In the genomic region with DNA sequence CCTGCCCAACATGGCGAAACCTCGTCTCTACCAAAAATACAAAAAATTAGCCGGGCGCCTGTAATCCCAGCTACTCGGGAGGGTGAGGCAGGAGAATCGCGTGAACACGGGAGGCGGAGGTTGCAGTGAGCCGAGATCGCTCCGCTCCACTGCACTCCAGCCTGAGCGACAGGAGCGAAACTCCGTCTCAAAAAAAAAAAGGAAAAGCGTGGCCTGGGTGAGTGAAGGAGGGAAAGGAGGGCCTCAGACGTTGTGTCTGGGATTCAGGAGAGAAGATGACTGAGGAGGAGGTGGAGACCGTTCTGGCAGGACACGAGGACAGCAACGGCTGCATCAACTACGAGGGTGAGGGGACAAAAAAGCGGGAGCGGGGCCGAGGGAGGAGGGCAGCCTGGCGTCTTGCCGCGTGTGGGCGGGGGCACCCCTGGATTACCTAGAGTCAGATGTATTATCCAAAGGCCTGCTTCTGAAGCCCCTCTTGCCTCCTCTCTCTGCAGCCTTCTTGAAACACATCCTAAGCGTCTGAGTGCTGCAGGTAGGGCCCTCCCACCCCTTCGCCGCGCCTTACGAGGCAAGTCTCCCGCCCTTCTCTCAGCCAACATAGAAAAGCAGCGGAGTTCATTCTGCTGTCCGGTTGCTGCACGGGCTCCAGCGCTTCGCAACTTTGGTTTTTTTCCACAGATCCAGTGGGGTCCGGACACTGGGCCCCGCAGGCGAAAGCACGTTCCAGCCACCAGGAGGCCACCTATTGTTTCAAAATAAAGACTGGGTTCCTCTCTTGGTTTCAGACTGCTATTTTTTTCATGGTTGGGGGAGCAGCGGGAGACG, we compare ENCODE assay signal across 8 cellular contexts. TPM values are rescaled to one million over a fixed set of nuclear protein-coding genes. Genes with fewer than 3 reads are reported as not detected.
A peak's percentile ranks its signal among the peaks of the same experiment; 100 is the strongest.
DNase-seq lines count a peak whose midpoint lies in the region; ATAC-seq and TF ChIP-seq lines count a peak whose summit lies in the region.

No MANE protein-coding gene starts in this region.

- H2AFZ ChIP-seq in OCI-LY1 (ENCODE audit: low read length): no peak overlapping the region

- peak overlapping the region; percentile 98 for H3K4me3 Mint-ChIP-seq in Calu3 (ENCODE audit: low read depth, unreplicated experiment)
- H3K4me3 Mint-ChIP-seq in stimulated activated effector memory CD8-positive, alpha-beta T cell treated with anti-CD3 and anti-CD28 coated beads, Interleukin-12 subunit alpha, Interleukin-12 subunit beta, amount 100 ng/mL, for 72 hours: peak overlapping the region; percentile 97

- H3K9me2 ChIP-seq in OCI-LY1 (ENCODE audit: low read depth, low read length): no peaks in the 10 kb centered on the region

- CTCF ChIA-PET in Calu3 (lab: Charles Lee): interaction anchor here (0.6 to 1.6 kb wide), 5 partner anchors 18 to 209 kb away, joined by 3 to 7 read pairs (median 3); a partner anchor contains a TSS

- peak; percentile 50 for TF ChIP-seq CTCF in Calu3 (IDR thresholded peaks at IDR 0.05; ENCODE audit: unreplicated experiment)
- peak; percentile 40; the same call in 1 of the 2 replicates for TF ChIP-seq CTCF in OCI-LY1 (IDR thresholded peaks at IDR 0.05; ENCODE audit: low read length)
- peak; percentile 72 for TF ChIP-seq CTCF in epithelial cell of proximal tubule (conservative IDR thresholded peaks at IDR 0.05; ENCODE audit: low read depth, low read length)

- H3K4me3 ChIP-seq in OCI-LY1 (ENCODE audit: low read depth, low read length, poor library complexity, severe bottlenecking): peak overlapping the region; percentile 84
- peak overlapping the region; percentile 92 for H3K4me3 ChIP-seq in epithelial cell of proximal tubule (ENCODE audit: low read depth, low read length)
- peak overlapping the region; percentile 57 to 99 for H3K4me3 ChIP-seq in mucosa of rectum (ENCODE audit: low read length in 2 of 2)

- H4K20me1 ChIP-seq in OCI-LY1 (ENCODE audit: insufficient read depth, low read length): no peaks in the 10 kb centered on the region

- DNase-seq in Calu3 (peak; percentile 84), HuH-7 (ENCODE audit: low spot score) (peak; percentile 82), activated T-cell treated with anti-CD3 and anti-CD28 coated beads for 4 hours (peak; percentile 38), epithelial cell of proximal tubule (ENCODE audit: low read depth) (peak; percentile 44)
- peak in 1 of 2 donors; percentile 79 for DNase-seq in stimulated activated effector memory CD8-positive, alpha-beta T cell treated with anti-CD3 and anti-CD28 coated beads, Interleukin-12 subunit alpha, Interleukin-12 subunit beta, amount 100 ng/mL, for 72 hours (ENCODE audit: low spot score in 2 of 2)

- H3K36me3 Mint-ChIP-seq in Calu3 (ENCODE audit: insufficient read depth, unreplicated experiment): peaks cover 79% of the 10 kb centered on the region
- H3K36me3 Mint-ChIP-seq in stimulated activated effector memory CD8-positive, alpha-beta T cell treated with anti-CD3 and anti-CD28 coated beads, Interleukin-12 subunit alpha, Interleukin-12 subunit beta, amount 100 ng/mL, for 72 hours: peaks cover 83% of the 10 kb centered on the region

- H3K36me3 ChIP-seq in OCI-LY1 (ENCODE audit: insufficient read depth, low read length) (peaks cover 40% of the 10 kb centered on the region), mucosa of rectum (ENCODE audit: control insufficient read depth in 2 of 2, insufficient read depth in 2 of 2, low read length in 2 of 2) (peaks cover 26 to 30% of the 10 kb centered on the region in 2 donors)

- no peaks in the 10 kb centered on the region for H3K27me3 ChIP-seq in OCI-LY1 (ENCODE audit: insufficient read depth, low read length)
- H3K27me3 ChIP-seq in mucosa of rectum (ENCODE audit: control insufficient read depth in 2 of 2, insufficient read depth in 2 of 2, low read length in 2 of 2): no peaks in the 10 kb centered on the region

- peak overlapping the region; percentile 70 for H3K9ac ChIP-seq in OCI-LY1 (ENCODE audit: low read length)
- H3K9ac ChIP-seq in mucosa of rectum (ENCODE audit: low read depth in 1 of 2, low read length in 2 of 2): peak overlapping the region; percentile 78 to 93

- BruUV-seq in Calu3 (replicated peaks; lab: Mats Ljungman, UMichigan): TSS peak; percentile 24

- peak overlapping the region; percentile 80 for H3K4me2 ChIP-seq in OCI-LY1 (ENCODE audit: low read length)

- peak overlapping the region; percentile 100 for H3K27ac Mint-ChIP-seq in Calu3 (ENCODE audit: unreplicated experiment)
- peak overlapping the region; percentile 98 for H3K27ac Mint-ChIP-seq in stimulated activated effector memory CD8-positive, alpha-beta T cell treated with anti-CD3 and anti-CD28 coated beads, Interleukin-12 subunit alpha, Interleukin-12 subunit beta, amount 100 ng/mL, for 72 hours

- intact Hi-C loops in Calu3 (cut with micrococcal nuclease; ENCODE audit: unreplicated experiment): loop anchor here (2.0 to 5.0 kb wide), 2 partner anchors 31 to 40 kb away; a partner anchor contains a TSS

- H3F3A ChIP-seq in OCI-LY1 (ENCODE audit: insufficient read depth, low read length): no peaks in the 10 kb centered on the region

- H3K4me1 ChIP-seq in OCI-LY1 (ENCODE audit: insufficient read depth, low read length, severe bottlenecking) (peaks cover 60% of the 10 kb centered on the region), mucosa of rectum (ENCODE audit: control insufficient read depth in 2 of 2, insufficient read depth in 2 of 2, low read length in 2 of 2) (peaks cover 29 to 30% of the 10 kb centered on the region in 2 donors)

- no peaks in the 10 kb centered on the region for H3K27me3 Mint-ChIP-seq in Calu3 (ENCODE audit: unreplicated experiment)

- peaks cover 32% of the 10 kb centered on the region for H3K4me1 Mint-ChIP-seq in Calu3 (ENCODE audit: low read depth, unreplicated experiment)
- H3K4me1 Mint-ChIP-seq in stimulated activated effector memory CD8-positive, alpha-beta T cell treated with anti-CD3 and anti-CD28 coated beads, Interleukin-12 subunit alpha, Interleukin-12 subunit beta, amount 100 ng/mL, for 72 hours: peaks cover 81% of the 10 kb centered on the region

- H3K9me3 Mint-ChIP-seq in Calu3 (ENCODE audit: low read depth, unreplicated experiment): no peaks in the 10 kb centered on the region
- H3K9me3 Mint-ChIP-seq in stimulated activated effector memory CD8-positive, alpha-beta T cell treated with anti-CD3 and anti-CD28 coated beads, Interleukin-12 subunit alpha, Interleukin-12 subunit beta, amount 100 ng/mL, for 72 hours: no peaks in the 10 kb centered on the region

- peaks cover 13% of the 10 kb centered on the region for H3K79me2 ChIP-seq in OCI-LY1 (ENCODE audit: insufficient read depth, low read length)

- H3K27ac ChIP-seq in OCI-LY1 (ENCODE audit: low read depth, low read length, poor library complexity, severe bottlenecking) (peak overlapping the region; percentile 73), mucosa of rectum (ENCODE audit: low read depth in 2 of 2, low read length in 2 of 2) (peak overlapping the region; percentile 97 to 99)

- ATAC-seq in GM21423 (IDR thresholded peaks at IDR 0.05; ENCODE audit: unreplicated experiment): peak; percentile 26
- peak; percentile 56 for ATAC-seq in stimulated activated effector memory CD8-positive, alpha-beta T cell treated with anti-CD3 and anti-CD28 coated beads, Interleukin-12 subunit alpha, Interleukin-12 subunit beta, amount 100 ng/mL, for 72 hours

- no peaks in the 10 kb centered on the region for H3K9me3 ChIP-seq in OCI-LY1 (ENCODE audit: low read length)
- H3K9me3 ChIP-seq in mucosa of rectum (ENCODE audit: control insufficient read depth in 2 of 2, low read length in 2 of 2): no peaks in the 10 kb centered on the region

RNA-seq across cellular contexts. Expression of a gene that starts 0.7 kb away (rescaled TPM):
- total RNA-seq in Calu3 (2022) (1,037 and 1,130 TPM in 2 replicates), epithelial cell of proximal tubule (3,822 and 3,955 TPM in 2 replicates)

RNA-seq across cellular contexts. Expression of a gene that starts 5.0 kb away (rescaled TPM):
- 52.4 and 53.7 TPM in 2 replicates for total RNA-seq in Calu3 (2022)
- 119 and 133 TPM in 2 replicates for total RNA-seq in epithelial cell of proximal tubule

RNA-seq across cellular contexts. Expression of a gene that starts 29.3 kb away (rescaled TPM):
- total RNA-seq in Calu3 (2022): 72.7 and 91.1 TPM in 2 replicates
- total RNA-seq in epithelial cell of proximal tubule: 384 and 464 TPM in 2 replicates

RNA-seq across cellular contexts. Expression of a gene that starts 31.9 kb away (rescaled TPM):
- total RNA-seq in Calu3 (2022) (143 and 150 TPM in 2 replicates), epithelial cell of proximal tubule (34.9 and 43.9 TPM in 2 replicates)

RNA-seq across cellular contexts. Expression of a gene that starts 39.3 kb away (rescaled TPM):
- total RNA-seq in Calu3 (2022) (6.6 and 8.2 TPM in 2 replicates), epithelial cell of proximal tubule (1.8 and 2.7 TPM in 2 replicates)
